Comparison of ENCODE assay signal across 8 cellular contexts in the genomic region with DNA sequence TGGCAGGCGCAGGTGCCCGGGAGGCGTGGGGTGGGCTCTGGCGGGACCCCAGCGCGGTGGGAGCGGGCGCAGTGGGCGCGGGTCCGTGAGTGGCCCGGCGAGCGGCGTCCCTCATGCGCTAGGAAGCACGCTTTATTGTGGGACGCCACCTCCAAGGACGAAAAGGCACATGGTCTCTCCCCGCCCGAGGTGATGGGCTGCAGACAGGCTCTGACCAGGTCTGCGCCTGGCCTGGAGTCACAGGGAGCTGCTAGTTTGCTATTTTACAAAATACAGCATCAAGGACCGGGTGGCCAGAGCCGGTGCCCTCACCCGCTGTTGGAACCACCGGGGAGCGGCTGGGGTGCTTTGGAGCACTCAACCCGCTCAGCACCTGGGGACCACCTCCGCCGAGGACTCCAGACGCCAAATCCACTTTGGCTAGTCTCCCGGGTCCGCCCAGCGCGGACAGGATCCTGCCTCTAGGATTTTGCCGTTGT.
DNase-seq lines count a peak whose midpoint lies in the region; ATAC-seq, FAIRE-seq and TF ChIP-seq lines count a peak whose summit lies in the region.

No MANE protein-coding gene starts in this region.

- ATAC-seq in HG02571 (IDR thresholded peaks at IDR 0.05; ENCODE audit: unreplicated experiment) = peak; percentile 1

- peak in 1 of 56 donors; percentile 2 for TF ChIP-seq CTCF in dorsolateral prefrontal cortex (IDR thresholded peaks at IDR 0.05 in 54 of 56, conservative IDR thresholded peaks at IDR 0.05 in 2 of 56; ENCODE audit: low read depth in 1 of 56, partially characterized antibody in 56 of 56)

- DNase-seq in GM12892 (ENCODE audit: insufficient read length) = no peak
- peak; percentile 56 for DNase-seq in RKO (ENCODE audit: low spot score)
- peak in 1 of 10 donors; percentile 13 for DNase-seq in dorsolateral prefrontal cortex
- peak; percentile 90 for DNase-seq in mesenteric fat pad (ENCODE audit: low spot score)
- peak; percentile 36 for DNase-seq in urothelium cell line (ENCODE audit: low spot score)
- no peak for DNase-seq in SIG-M5 treated with dmso at 0.1 percent for 504 hours (lab: John Stamatoyannopoulos, UW; ENCODE audit: unreplicated experiment)
- no peak for DNase-seq in NCI-H510A (lab: John Stamatoyannopoulos, UW)

- FAIRE-seq in GM12892 (lab: Jason Lieb, UNC) = peak; percentile 71
- no peak for FAIRE-seq in urothelium cell line (lab: Jason Lieb, UNC)

- no peak for TF ChIP-seq POLR2A in GM12892 (IDR thresholded peaks at IDR 0.05; ENCODE audit: low read depth, low read length)

- peak overlapping the region; percentile 46 to 97 (median 78) for H3K4me3 ChIP-seq in dorsolateral prefrontal cortex

- intact Hi-C loops in dorsolateral prefrontal cortex (cut with DNase I) = no loop called here

- H3K27me3 ChIP-seq in dorsolateral prefrontal cortex = no peaks in the 10 kb centered on the region

- peak overlapping the region in 54 of 59 donors; percentile 9 to 91 (median 72) for H3K27ac ChIP-seq in dorsolateral prefrontal cortex

Comparison
In these comparisons a context has a peak if more than half of its experiments do, and no peak if none do; other contexts are left out.
1. DNase-seq: peak in RKO (single experiment), mesenteric fat pad (single experiment) and urothelium cell line (single experiment); none in GM12892 (single experiment), SIG-M5 treated with dmso at 0.1 percent for 504 hours (single experiment) and NCI-H510A (single experiment).